34 cellular contexts compared by ENCODE assay signal in the genomic region with DNA sequence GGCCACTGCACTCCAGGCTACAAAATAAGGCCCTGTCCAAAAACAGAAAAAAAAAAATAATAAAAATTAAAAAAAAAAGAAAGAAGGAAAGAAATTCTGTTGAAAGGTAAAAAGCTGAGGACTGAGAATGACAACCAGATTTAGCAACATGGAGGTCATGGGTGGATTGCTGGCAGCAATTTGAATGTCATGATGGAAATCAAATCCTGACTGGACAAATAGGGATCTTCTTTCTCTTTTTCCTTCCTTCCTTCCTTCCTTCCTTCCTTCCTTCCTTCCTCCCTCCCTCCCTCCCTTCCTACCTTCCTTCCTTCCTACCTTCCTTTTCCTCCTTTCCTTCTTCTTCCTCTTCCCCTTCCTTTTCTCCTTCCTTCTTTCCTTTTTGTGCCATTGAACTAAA.
"Had no signal": no experiment of that assay in that cellular context is flagged by ENCODE, and none has a peak within 500 bp of the region (broad histone marks: within the 10 kb centered on the region; RNA-seq: fewer than 3 reads in every experiment).

No MANE protein-coding gene starts in this region.

- H3K9ac ChIP-seq: KMS-11 had no signal

- H3K4me2 ChIP-seq: KMS-11 had no signal

- H3K4me3 ChIP-seq: MG63 had no signal

- DNase-seq: Karpas-422, Kasumi-1, MG63, MM.1S, MV-4-11, NCI-H1048, NCI-H1092, NCI-H1092 treated with DMSO at 0.1 percent for 48 hours, NCI-H1105, NCI-H1105 treated with DMSO at 0.1 percent for 48 hours, NCI-H1417, NCI-H1417 treated with DMSO at 0.1 percent for 48 hours, NCI-H1436, NCI-H1436 treated with DMSO at 0.1 percent for 48 hours, NCI-H146, NCI-H1694, NCI-H1694 treated with DMSO at 0.1 percent for 48 hours, NCI-H187, NCI-H187 treated with DMSO at 0.1 percent for 48 hours, NCI-H1930, NCI-H2029, NCI-H2029 treated with DMSO at 0.1 percent for 48 hours, NCI-H2081, NCI-H2081 treated with DMSO at 0.1 percent for 48 hours, NCI-H2107, NCI-H2171, NCI-H2171 treated with DMSO at 0.1 percent for 48 hours, NCI-H2227 treated with DMSO at 0.1 percent for 48 hours, NCI-H226, NCI-H345, NCI-H446, NCI-H446 treated with DMSO at 0.1 percent for 48 hours, NCI-H510A had no signal

- H3K27ac ChIP-seq: KMS-11 had no signal

- H3K9me3 ChIP-seq: MG63 had no signal

- H3K36me3 ChIP-seq: MG63 had no signal

- H3K27me3 ChIP-seq: MG63 had no signal
